ENCODE assay signal across 33 cellular contexts in the genomic region with DNA sequence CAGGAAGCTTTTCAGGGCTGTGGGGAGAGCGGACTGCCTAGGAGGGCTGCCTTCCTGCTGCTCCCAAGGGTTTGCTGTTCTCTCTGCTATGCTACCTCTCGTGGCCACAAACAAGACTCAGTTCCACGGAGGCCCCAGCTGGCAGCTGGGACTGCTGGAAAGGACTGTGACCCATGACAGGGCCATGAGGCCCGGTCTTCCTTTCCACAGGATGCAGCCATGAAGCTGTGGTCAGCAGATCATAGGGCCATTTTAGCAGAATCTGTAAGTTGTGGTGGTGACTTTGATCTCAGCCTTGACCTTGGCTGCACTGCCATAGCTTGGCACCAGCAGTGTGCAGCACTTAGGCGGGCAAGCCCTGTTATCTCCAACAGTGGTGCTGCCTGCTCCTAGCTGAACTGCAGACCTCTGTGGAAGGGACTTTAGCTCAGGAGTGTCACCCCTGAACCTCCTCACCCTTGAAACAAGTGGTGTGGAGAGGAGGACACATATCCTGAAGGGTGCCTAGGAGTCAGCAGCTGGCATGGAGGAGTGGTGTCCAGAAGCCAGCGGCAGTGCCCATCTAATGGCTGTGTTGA. TPM values are rescaled to one million over a fixed set of nuclear protein-coding genes. Genes with fewer than 3 reads are reported as not detected.
DNase-seq lines count a peak whose midpoint lies in the region; ATAC-seq and TF ChIP-seq lines count a peak whose summit lies in the region.
"Had no signal": no experiment of that assay in that cellular context is flagged by ENCODE, and none has a peak within 500 bp of the region (broad histone marks: within the 10 kb centered on the region; RNA-seq: fewer than 3 reads in every experiment).

No MANE protein-coding gene starts in this region.

- no peaks in the 10 kb centered on the region for H3K9me2 ChIP-seq in SK-N-SH

- H4K91ac ChIP-seq in neuronal stem cell (ENCODE audit: low read depth, low read length, poor library complexity): no peak overlapping the region

- H4K20me1 ChIP-seq in SK-N-SH (ENCODE audit: insufficient read depth): no peaks in the 10 kb centered on the region

- H2BK120ac ChIP-seq in neuronal stem cell (ENCODE audit: low read depth, low read length): peak overlapping the region; percentile 8

- TF ChIP-seq EP300 in SK-N-SH (IDR thresholded peaks at IDR 0.05; ENCODE audit: borderline replicate concordance in 1 of 2, low read depth in 1 of 2, low read length in 1 of 2): no peak

- H2BK15ac ChIP-seq in neuronal stem cell (ENCODE audit: low read length): peak overlapping the region; percentile 71

- no peak overlapping the region for H3K4me3 Mint-ChIP-seq in glutamatergic neuron (ENCODE audit: unreplicated experiment)
- H3K4me3 Mint-ChIP-seq: activated CD8-positive, alpha-beta memory T cell treated with anti-CD3 and anti-CD28 coated beads, Interleukin-2, amount 10 ng/mL, durations not matched to agents 7 days and 5 days; activated naive CD8-positive, alpha-beta T cell treated with anti-CD3 and anti-CD28 coated beads, Interleukin-2, amount 10 ng/mL, durations not matched to agents 7 days and 5 days; activated T-cell treated with anti-CD3 and anti-CD28 coated beads, Interleukin-2, amount 50 U/mL, for 4 hours; CD4-positive, CD25-positive, alpha-beta regulatory T cell; central memory CD8-positive, alpha-beta T cell; endodermal cell; naive thymus-derived CD8-positive, alpha-beta T cell; stimulated activated naive CD8-positive, alpha-beta T cell treated with anti-CD3 and anti-CD28 coated beads, Interleukin-15, amount 100 ng/mL, for 72 hours; T-helper 1 cell treated with Interleukin-12 subunit alpha and Interleukin-12 subunit beta and Interleukin-4 antibody, amounts not matched to agents 30 μg/mL and 1 μg/mL, for 36 hours had no signal

- in situ Hi-C loops in GM13977 (cut with MboI; ENCODE audit: low pct_unique_long_range_greater_than_20kb, low sequenced_read_pairs, unreplicated experiment): no loop called here

- H3K9me3 Mint-ChIP-seq in glutamatergic neuron (ENCODE audit: unreplicated experiment): peaks cover 3% of the 10 kb centered on the region
- H3K9me3 Mint-ChIP-seq: activated naive CD8-positive, alpha-beta T cell treated with anti-CD3 and anti-CD28 coated beads, Interleukin-2, amount 10 ng/mL, durations not matched to agents 7 days and 5 days; activated T-cell treated with anti-CD3 and anti-CD28 coated beads, Interleukin-2, amount 50 U/mL, for 4 hours; CD4-positive, CD25-positive, alpha-beta regulatory T cell; central memory CD8-positive, alpha-beta T cell; endodermal cell; naive thymus-derived CD8-positive, alpha-beta T cell; stimulated activated naive CD8-positive, alpha-beta T cell treated with anti-CD3 and anti-CD28 coated beads, Interleukin-15, amount 100 ng/mL, for 72 hours; T-helper 1 cell treated with Interleukin-12 subunit alpha and Interleukin-12 subunit beta and Interleukin-4 antibody, amounts not matched to agents 30 μg/mL and 1 μg/mL, for 36 hours had no signal

- H3K14ac ChIP-seq in neuronal stem cell (ENCODE audit: low read length): no peak overlapping the region

- TF ChIP-seq CTCF in SK-N-SH (IDR thresholded peaks at IDR 0.05) (no peak), glutamatergic neuron (IDR thresholded peaks at IDR 0.05; ENCODE audit: partially characterized antibody, unreplicated experiment) (no peak), GM13977 (IDR thresholded peaks at IDR 0.05; ENCODE audit: extremely low read depth, insufficient read depth, missing control alignments) (no peak)

- no peak overlapping the region for H3K18ac ChIP-seq in neuronal stem cell (ENCODE audit: low read length)

- no peak overlapping the region for H3K4ac ChIP-seq in neuronal stem cell (ENCODE audit: low read length)

- H3K27ac Mint-ChIP-seq in glutamatergic neuron (ENCODE audit: unreplicated experiment): no peak overlapping the region
- H3K27ac Mint-ChIP-seq: activated CD8-positive, alpha-beta memory T cell treated with anti-CD3 and anti-CD28 coated beads, Interleukin-2, amount 10 ng/mL, durations not matched to agents 7 days and 5 days; activated naive CD8-positive, alpha-beta T cell treated with anti-CD3 and anti-CD28 coated beads, Interleukin-2, amount 10 ng/mL, durations not matched to agents 7 days and 5 days; CD4-positive, CD25-positive, alpha-beta regulatory T cell; endodermal cell; naive thymus-derived CD8-positive, alpha-beta T cell; T-helper 1 cell treated with Interleukin-12 subunit alpha and Interleukin-12 subunit beta and Interleukin-4 antibody, amounts not matched to agents 30 μg/mL and 1 μg/mL, for 36 hours had no signal

- H3K79me1 ChIP-seq in neuronal stem cell (ENCODE audit: low read depth, low read length): no peaks in the 10 kb centered on the region

- CTCF ChIA-PET in SK-N-SH (lab: Yijun Ruan, JAX): interaction anchor here (1.2 to 4.3 kb wide), 3 partner anchors 13 to 87 kb away, joined by 3 to 13 read pairs (median 4); partner anchors contain the start of gene KRT80

- no peak for ATAC-seq in SK-N-SH treated with all-trans-retinoic acid at 6 μM for 48 hours
- ATAC-seq in GM19395 (IDR thresholded peaks at IDR 0.05; ENCODE audit: unreplicated experiment): no peak
- no peak for ATAC-seq in GM21423 (IDR thresholded peaks at IDR 0.05; ENCODE audit: unreplicated experiment)
- ATAC-seq: activated CD8-positive, alpha-beta memory T cell treated with anti-CD3 and anti-CD28 coated beads, Interleukin-2, amount 10 ng/mL, durations not matched to agents 7 days and 5 days; activated T-cell treated with anti-CD3 and anti-CD28 coated beads, Interleukin-2, amount 50 U/mL, for 4 hours; naive thymus-derived CD8-positive, alpha-beta T cell; stimulated activated naive CD8-positive, alpha-beta T cell treated with anti-CD3 and anti-CD28 coated beads, Interleukin-15, amount 100 ng/mL, for 72 hours had no signal

- H3K4me1 ChIP-seq in SK-N-SH (ENCODE audit: control insufficient read depth in 1 of 2, insufficient read depth in 2 of 2, low read depth in 1 of 2, low read length in 1 of 2) (peaks cover 45 to 81% of the 10 kb centered on the region in 2 experiments), neuronal stem cell (ENCODE audit: control insufficient read depth in 2 of 2, insufficient read depth in 1 of 2, low read depth in 1 of 2, low read length in 2 of 2) (peaks cover 5 to 25% of the 10 kb centered on the region in 2 donors)

- H3K27me3 ChIP-seq in SK-N-SH (ENCODE audit: insufficient read depth): no peaks in the 10 kb centered on the region
- peaks cover 0 to 57% (median 0%) of the 10 kb centered on the region in 3 experiments for H3K27me3 ChIP-seq in neuronal stem cell (ENCODE audit: control insufficient read depth in 3 of 3, insufficient read depth in 3 of 3, low read depth in 1 of 3, low read length in 3 of 3)
- H3K27me3 ChIP-seq: thyroid gland had no signal

- H2AFZ ChIP-seq in SK-N-SH (ENCODE audit: low read depth) (no peak overlapping the region), neuronal stem cell (ENCODE audit: low read length) (no peak overlapping the region)
- H2AFZ ChIP-seq: GM23248 had no signal

- H3K79me2 ChIP-seq in SK-N-SH (ENCODE audit: insufficient read depth): peaks cover 19% of the 10 kb centered on the region; the same call in 1 of the 2 replicates

- no peaks in the 10 kb centered on the region for H3K4me1 Mint-ChIP-seq in glutamatergic neuron (ENCODE audit: low read depth, unreplicated experiment)
- H3K4me1 Mint-ChIP-seq: activated naive CD8-positive, alpha-beta T cell treated with anti-CD3 and anti-CD28 coated beads, Interleukin-2, amount 10 ng/mL, durations not matched to agents 7 days and 5 days; CD4-positive, CD25-positive, alpha-beta regulatory T cell; central memory CD8-positive, alpha-beta T cell had no signal

- DNase-seq in SK-N-SH (no peak), glutamatergic neuron (peak; percentile 5), neuronal stem cell (ENCODE audit: low spot score) (no peak), GM13977 (ENCODE audit: low spot score) (no peak), SW 1271 (lab: John Stamatoyannopoulos, UW) (no peak)
- DNase-seq: activated CD4-positive, alpha-beta T cell treated with anti-CD3 and anti-CD28 coated beads, Interleukin-2, amount 50 U/mL, for 1 hour; activated CD4-positive, CD25-positive, alpha-beta regulatory T cell; activated CD8-positive, alpha-beta memory T cell treated with anti-CD3 and anti-CD28 coated beads, Interleukin-2, amount 10 ng/mL, durations not matched to agents 7 days and 5 days; activated gamma-delta T cell; activated naive CD8-positive, alpha-beta T cell treated with anti-CD3 and anti-CD28 coated beads, Interleukin-2, amount 10 ng/mL, durations not matched to agents 7 days and 5 days; activated T-cell treated with anti-CD3 and anti-CD28 coated beads, Interleukin-2, amount 50 U/mL, for 4 hours; Calu3; CD4-positive, CD25-positive, alpha-beta regulatory T cell; dermis blood vessel endothelial cell; DMS79 treated with DMSO at 0.1 percent for 48 hours; endodermal cell; GDM1; islet precursor cell; midbrain; naive thymus-derived CD8-positive, alpha-beta T cell; NCI-H1694 treated with DMSO at 0.1 percent for 48 hours; NCI-H82; stimulated activated CD8-positive, alpha-beta memory T cell treated with anti-CD3 and anti-CD28 coated beads, Interleukin-4, amount 100 ng/mL, for 48 hours; stimulated activated naive CD8-positive, alpha-beta T cell treated with anti-CD3 and anti-CD28 coated beads, Interleukin-15, amount 100 ng/mL, for 72 hours had no signal

- peak overlapping the region; percentile 58 for H4K8ac ChIP-seq in neuronal stem cell (ENCODE audit: low read depth, low read length)

- H3K27ac ChIP-seq in SK-N-SH (ENCODE audit: low read depth in 2 of 2, low read length in 1 of 2) (peak overlapping the region; percentile 14 to 29; a peak in 2 of 4 replicates), neuronal stem cell (replicated peaks; ENCODE audit: low read length) (no peak overlapping the region)
- H3K27ac ChIP-seq: 22Rv1, GM23248 had no signal

- no peaks in the 10 kb centered on the region for H3K36me3 Mint-ChIP-seq in glutamatergic neuron (ENCODE audit: unreplicated experiment)
- H3K36me3 Mint-ChIP-seq: activated CD8-positive, alpha-beta memory T cell treated with anti-CD3 and anti-CD28 coated beads, Interleukin-2, amount 10 ng/mL, durations not matched to agents 7 days and 5 days; activated naive CD8-positive, alpha-beta T cell treated with anti-CD3 and anti-CD28 coated beads, Interleukin-2, amount 10 ng/mL, durations not matched to agents 7 days and 5 days; CD4-positive, CD25-positive, alpha-beta regulatory T cell; naive thymus-derived CD8-positive, alpha-beta T cell had no signal

- H3K4me2 ChIP-seq in SK-N-SH: no peak overlapping the region
- H3K4me2 ChIP-seq in neuronal stem cell (ENCODE audit: insufficient read depth, low read length, poor library complexity, severe bottlenecking): no peak overlapping the region

- no peak overlapping the region for H2BK12ac ChIP-seq in neuronal stem cell (ENCODE audit: low read length)

- H3K9ac ChIP-seq in SK-N-SH (no peak overlapping the region), neuronal stem cell (ENCODE audit: low read depth, low read length, poor library complexity) (no peak overlapping the region)
- H3K9ac ChIP-seq: GM23248 had no signal

- no peaks in the 10 kb centered on the region for H3K9me3 ChIP-seq in SK-N-SH
- H3K9me3 ChIP-seq in neuronal stem cell (replicated peaks in 1 of 2; ENCODE audit: control insufficient read depth in 2 of 2, insufficient read depth in 1 of 2, low read depth in 1 of 2, low read length in 2 of 2): no peaks in the 10 kb centered on the region
- H3K9me3 ChIP-seq: thyroid gland had no signal

- H2BK5ac ChIP-seq in neuronal stem cell (ENCODE audit: low read length): no peak overlapping the region

- H3K36me3 ChIP-seq in SK-N-SH (replicated peaks in 1 of 2; ENCODE audit: control insufficient read depth in 1 of 2, insufficient read depth in 2 of 2, low read length in 1 of 2): peaks cover 4 to 15% of the 10 kb centered on the region in 2 experiments
- H3K36me3 ChIP-seq in neuronal stem cell (replicated peaks in 1 of 2; ENCODE audit: control insufficient read depth in 2 of 2, insufficient read depth in 2 of 2, low read length in 2 of 2): no peaks in the 10 kb centered on the region
- H3K36me3 ChIP-seq: thyroid gland had no signal

- H3K23ac ChIP-seq in neuronal stem cell (ENCODE audit: low read depth, low read length, poor library complexity): peak overlapping the region; percentile 21

- WGBS in SK-N-SH (ENCODE audit: low lambda C conversion rate): 98% methylated on average over 4 of the region's 6 CpGs
- WGBS in neuronal stem cell (ENCODE audit: extremely low coverage in 2 of 2, insufficient read length in 2 of 2, insufficient replicate concordance in 1 of 2), 2 donors: no CpG with 5 or more reads among the region's 6 CpGs

- no peak overlapping the region for H3K4me3 ChIP-seq in SK-N-SH (ENCODE audit: low read depth in 2 of 2, low read length in 1 of 2)
- H3K4me3 ChIP-seq in neuronal stem cell (ENCODE audit: low read length in 2 of 2): no peak overlapping the region
- H3K4me3 ChIP-seq: GM23248, thyroid gland had no signal

- peaks cover 2% of the 10 kb centered on the region for H3F3A ChIP-seq in SK-N-SH (replicated peaks; ENCODE audit: insufficient read depth)

- peaks cover 4% of the 10 kb centered on the region for H3K27me3 Mint-ChIP-seq in glutamatergic neuron (ENCODE audit: unreplicated experiment)
- H3K27me3 Mint-ChIP-seq: activated CD8-positive, alpha-beta memory T cell treated with anti-CD3 and anti-CD28 coated beads, Interleukin-2, amount 10 ng/mL, durations not matched to agents 7 days and 5 days; stimulated activated naive CD8-positive, alpha-beta T cell treated with anti-CD3 and anti-CD28 coated beads, Interleukin-15, amount 100 ng/mL, for 72 hours had no signal

- POLR2A ChIA-PET in SK-N-SH (lab: Yijun Ruan, JAX): no interaction called here

- H2AK5ac ChIP-seq in neuronal stem cell (ENCODE audit: low read depth, low read length): peak overlapping the region; percentile 72

- no peak for TF ChIP-seq RAD21 in SK-N-SH (IDR thresholded peaks at IDR 0.05; ENCODE audit: low read length)

RNA-seq across cellular contexts. Expression of gene KRT80, which starts 12.3 kb away (rescaled TPM):
- 14.9 and 17.4 TPM in 2 replicates for polyA plus RNA-seq in SK-N-SH (2012; rRNA removed)
- polyA plus RNA-seq in SK-N-SH (2012; cell fraction: cytosol; rRNA removed): 8.1 and 10.8 TPM in 2 replicates
- 21.6 and 31.9 TPM in 2 replicates for polyA plus RNA-seq in SK-N-SH (2012; cell fraction: nucleus; rRNA removed)
- not detected for total RNA-seq in glutamatergic neuron (ENCODE audit: unreplicated experiment)
- polyA plus RNA-seq in neuronal stem cell (2013, experiment 1 of 2): 0.07 TPM
- polyA plus RNA-seq in neuronal stem cell (2013, experiment 2 of 2): 0.07 TPM
- total RNA-seq: activated CD8-positive, alpha-beta memory T cell treated with anti-CD3 and anti-CD28 coated beads, Interleukin-2, amount 10 ng/mL, durations not matched to agents 7 days and 5 days; activated naive CD8-positive, alpha-beta T cell treated with anti-CD3 and anti-CD28 coated beads, Interleukin-2, amount 10 ng/mL, durations not matched to agents 7 days and 5 days; CD4-positive, CD25-positive, alpha-beta regulatory T cell; naive thymus-derived CD8-positive, alpha-beta T cell had no signal
- polyA plus RNA-seq: CD4-positive, CD25-positive, alpha-beta regulatory T cell; naive thymus-derived CD8-positive, alpha-beta T cell had no signal

RNA-seq across cellular contexts. Expression of gene KRT7, which starts 53.6 kb away (rescaled TPM):
- polyA plus RNA-seq in SK-N-SH (2012; rRNA removed): 3.2 and 5.4 TPM in 2 replicates
- 2.9 TPM in 2 replicates for polyA plus RNA-seq in SK-N-SH (2012; cell fraction: cytosol; rRNA removed)
- 1.9 and 3.3 TPM in 2 replicates for polyA plus RNA-seq in SK-N-SH (2012; cell fraction: nucleus; rRNA removed)
- total RNA-seq in glutamatergic neuron (ENCODE audit: unreplicated experiment): not detected
- polyA plus RNA-seq in neuronal stem cell (2013, experiment 1 of 2): 0.24 TPM
- polyA plus RNA-seq in neuronal stem cell (2013, experiment 2 of 2): 0.18 TPM
- total RNA-seq: CD4-positive, CD25-positive, alpha-beta regulatory T cell; naive thymus-derived CD8-positive, alpha-beta T cell; SK-MEL-5 had no signal
- polyA plus RNA-seq: naive thymus-derived CD8-positive, alpha-beta T cell had no signal
